ENCODE assay signal across 25 cellular contexts in genomic region chr22:45230026-45230845, GRCh38. TPM values are rescaled to one million over a fixed set of nuclear protein-coding genes. Genes with fewer than 3 reads are reported as not detected.
DNase-seq lines count a peak whose midpoint lies in the region; ATAC-seq and TF ChIP-seq lines count a peak whose summit lies in the region.
"Had no signal": no experiment of that assay in that cellular context is flagged by ENCODE, and none has a peak within 500 bp of the region (broad histone marks: within the 10 kb centered on the region; RNA-seq: fewer than 3 reads in every experiment).

No MANE protein-coding gene starts in this region.

- TF ChIP-seq CTCF in HEK293 (tag by site-specific recombination; IDR thresholded peaks at IDR 0.05) (no peak), left ventricle myocardium inferior (IDR thresholded peaks at IDR 0.05; ENCODE audit: borderline replicate concordance) (no peak)

- no peaks in the 10 kb centered on the region for H3K9me3 Mint-ChIP-seq in stimulated activated memory B cell treated with anti-CD40 and anti-IgM and Interleukin-4, amounts not matched to agents 10 μg/mL and 1 μg/mL and 100 μg/mL, for 72 hours
- H3K9me3 Mint-ChIP-seq: HFFc6 had no signal

- H3K36me3 Mint-ChIP-seq in stimulated activated memory B cell treated with anti-CD40 and anti-IgM and Interleukin-4, amounts not matched to agents 10 μg/mL and 1 μg/mL and 100 μg/mL, for 72 hours = peaks cover 7% of the 10 kb centered on the region

- H3K4me3 ChIP-seq in HEK293 (ENCODE audit: low read depth, low read length) (no peak overlapping the region), left ventricle myocardium inferior (no peak overlapping the region)
- H3K4me3 ChIP-seq: coronary artery, hepatocyte, lung, PC-9, suprapubic skin had no signal

- CTCF ChIA-PET in HEK293 (lab: Yijun Ruan, JAX) = interaction anchor here (0.6 kb wide), 1 partner anchor 1173 kb away, joined by 3 read pairs; no protein-coding TSS in a partner anchor

- H3K36me3 ChIP-seq in HEK293 (ENCODE audit: control insufficient read depth in 2 of 2, insufficient read depth in 1 of 2, low read length in 2 of 2) (peaks cover 0 to 6% of the 10 kb centered on the region in 2 experiments; a peak in 1 of 3 replicates), left ventricle myocardium inferior (no peaks in the 10 kb centered on the region)
- H3K36me3 ChIP-seq: brain microvascular endothelial cell, suprapubic skin, WERI-Rb-1 had no signal

- no peaks in the 10 kb centered on the region for H3K27me3 Mint-ChIP-seq in stimulated activated memory B cell treated with anti-CD40 and anti-IgM and Interleukin-4, amounts not matched to agents 10 μg/mL and 1 μg/mL and 100 μg/mL, for 72 hours
- H3K27me3 Mint-ChIP-seq: T-helper 17 cell had no signal

- DNase-seq in SIG-M5 (lab: John Stamatoyannopoulos, UW) (peak; percentile 32), epithelial cell of prostate (ENCODE audit: low read depth, low spot score) (no peak), NCI-H146 (lab: John Stamatoyannopoulos, UW) (no peak), RPMI8226 (no peak), left ventricle myocardium inferior (no peak)
- DNase-seq: activated CD4-positive, alpha-beta T cell treated with anti-CD3 and anti-CD28 coated beads, Interleukin-2, amount 50 U/mL, for 4 hours; activated CD8-positive, alpha-beta memory T cell treated with anti-CD3 and anti-CD28 coated beads, Interleukin-2, amount 50 U/mL, for 48 hours; activated effector memory CD4-positive, alpha-beta T cell treated with Interleukin-2 at 50 U/mL for 16 hours; brain microvascular endothelial cell; DMS79; HFFc6; NCI-H187; NCI-H2227 treated with DMSO at 0.1 percent for 48 hours; NCI-H748 treated with DMSO at 0.1 percent for 48 hours; PC-9; stimulated activated CD4-positive, alpha-beta T cell treated with anti-CD3 and anti-CD28 coated beads, Interleukin-4, amount 100 ng/mL, for 4 hours; T-helper 17 cell; WERI-Rb-1 had no signal

- intact Hi-C loops in left ventricle myocardium inferior (cut with micrococcal nuclease) = no loop called here

- no peak for ATAC-seq in stimulated activated memory B cell treated with anti-CD40 and anti-IgM and Interleukin-4, amounts not matched to agents 10 μg/mL and 1 μg/mL and 100 μg/mL, for 72 hours
- ATAC-seq: T-helper 17 cell had no signal

- H3K4me1 ChIP-seq in HEK293 (ENCODE audit: control insufficient read depth, insufficient read depth, low read length) (no peaks in the 10 kb centered on the region), left ventricle myocardium inferior (peaks cover 13% of the 10 kb centered on the region)

- H3K27ac Mint-ChIP-seq in stimulated activated memory B cell treated with anti-CD40 and anti-IgM and Interleukin-4, amounts not matched to agents 10 μg/mL and 1 μg/mL and 100 μg/mL, for 72 hours = peak overlapping the region; percentile 49
- H3K27ac Mint-ChIP-seq: HFFc6, T-helper 17 cell had no signal

- H3K4me1 Mint-ChIP-seq in stimulated activated memory B cell treated with anti-CD40 and anti-IgM and Interleukin-4, amounts not matched to agents 10 μg/mL and 1 μg/mL and 100 μg/mL, for 72 hours = peaks cover 80% of the 10 kb centered on the region

- H3K27ac ChIP-seq in HEK293 (ENCODE audit: extremely low read depth, low read depth, low read length) = no peak overlapping the region
- H3K27ac ChIP-seq in epithelial cell of prostate = peak overlapping the region; percentile 92
- no peak overlapping the region for H3K27ac ChIP-seq in left ventricle myocardium inferior (replicated peaks)
- H3K27ac ChIP-seq: brain microvascular endothelial cell, coronary artery, hepatocyte, PC-9, suprapubic skin, WERI-Rb-1 had no signal

- H3K4me3 Mint-ChIP-seq in stimulated activated memory B cell treated with anti-CD40 and anti-IgM and Interleukin-4, amounts not matched to agents 10 μg/mL and 1 μg/mL and 100 μg/mL, for 72 hours = no peak overlapping the region
- H3K4me3 Mint-ChIP-seq: HFFc6, T-helper 17 cell had no signal

- POLR2A ChIA-PET in HEK293 (lab: Yijun Ruan, JAX) = interaction anchor here (0.7 kb wide), 1 partner anchor 317 kb away, joined by 3 read pairs; no protein-coding TSS in a partner anchor

- H3K9me3 ChIP-seq in HEK293 (ENCODE audit: control insufficient read depth, insufficient read depth, low read depth, low read length) = no peaks in the 10 kb centered on the region
- no peaks in the 10 kb centered on the region for H3K9me3 ChIP-seq in left ventricle myocardium inferior (replicated peaks)
- H3K9me3 ChIP-seq: suprapubic skin had no signal

- no peaks in the 10 kb centered on the region for H3K27me3 ChIP-seq in left ventricle myocardium inferior (ENCODE audit: low read depth)
- H3K27me3 ChIP-seq: brain microvascular endothelial cell, hepatocyte, suprapubic skin had no signal

TF ChIP-seq in HEK293, 187 proteins besides CTCF, POLR2A, EP300 and RAD21:
- TF ChIP-seq SCRT1 (tag by site-specific recombination; IDR thresholded peaks at IDR 0.05; ENCODE audit: borderline replicate concordance) (no peak), ZNF132 (tag by site-specific recombination; IDR thresholded peaks at IDR 0.05; ENCODE audit: borderline replicate concordance) (no peak), ZNF341 (tag by site-specific recombination; IDR thresholded peaks at IDR 0.05; ENCODE audit: low read depth) (peak; percentile 77)

RNA-seq across cellular contexts. Expression of gene KIAA0930, which starts 10.5 kb away (rescaled TPM):
- 18.6 TPM for total RNA-seq in left ventricle myocardium inferior

RNA-seq across cellular contexts. Expression of gene UPK3A, which starts 54.5 kb away (rescaled TPM):
- not detected for total RNA-seq in left ventricle myocardium inferior
- total RNA-seq: HFFc6, lung, renal cortical epithelial cell, suprapubic skin had no signal
